Comparison of ENCODE assay signal across 11 cellular contexts in genomic region chr22:28951969-28952521, GRCh38.
A peak's percentile ranks its signal among the peaks of the same experiment; 100 is the strongest.
DNase-seq lines count a peak whose midpoint lies in the region; ATAC-seq and TF ChIP-seq lines count a peak whose summit lies in the region.
"Had no signal": no experiment of that assay in that cellular context is flagged by ENCODE, and none has a peak within 500 bp of the region (broad histone marks: within the 10 kb centered on the region; RNA-seq: fewer than 3 reads in every experiment).

No MANE protein-coding gene starts in this region.

- no TSS peak for BruUV-seq in IMR-90 (replicated peaks; lab: Mats Ljungman, UMichigan)

- H4K5ac ChIP-seq in IMR-90 (ENCODE audit: low read depth, low read length), result no peak overlapping the region

- H3K4ac ChIP-seq in IMR-90 (ENCODE audit: low read depth, low read length), result no peak overlapping the region

- H3K9me1 ChIP-seq in IMR-90 (ENCODE audit: insufficient read depth, low read length), result peaks cover 8% of the 10 kb centered on the region; the same call in 1 of the 2 replicates

- no peak overlapping the region for H2AK5ac ChIP-seq in IMR-90 (ENCODE audit: low read depth, low read length)

- H3K18ac ChIP-seq in IMR-90 (ENCODE audit: low read depth, low read length), result no peak overlapping the region; the same call in 1 of the 2 replicates

- H2BK15ac ChIP-seq in IMR-90 (ENCODE audit: low read depth, low read length), result no peak overlapping the region

- no peak overlapping the region for H2BK5ac ChIP-seq in IMR-90 (ENCODE audit: low read depth, low read length, poor library complexity, severe bottlenecking)

- 67% methylated on average over 1 of the region's 8 CpGs; no CpG with 5 or more reads in 1 of the 2 experiments for WGBS in IMR-90 (ENCODE audit: extremely low coverage in 2 of 2, insufficient read length in 1 of 2), 2 experiments
- WGBS in ectodermal cell, 2 experiments, result 66 to 68% methylated on average over 8 of the region's 8 CpGs

- H3K23ac ChIP-seq in IMR-90 (ENCODE audit: low read depth, low read length), result no peak overlapping the region

- peaks cover 2 to 45% of the 10 kb centered on the region in 2 experiments; a peak in 2 of 4 replicates for H3K79me1 ChIP-seq in IMR-90 (ENCODE audit: low read depth in 1 of 2, low read length in 2 of 2)

- H3K27me3 ChIP-seq in IMR-90 (ENCODE audit: control insufficient read depth, insufficient read depth, low read length) (no peaks in the 10 kb centered on the region), ectodermal cell (ENCODE audit: control insufficient read depth, insufficient read depth, low read length, poor library complexity, severe bottlenecking) (no peaks in the 10 kb centered on the region), tibial artery (no peaks in the 10 kb centered on the region)

- peak; percentile 28; the same call in 1 of the 2 replicates for TF ChIP-seq RAD21 in IMR-90 (IDR thresholded peaks at IDR 0.05; ENCODE audit: low read length)

- H3K9me3 ChIP-seq in IMR-90 (ENCODE audit: control insufficient read depth, insufficient read depth, low read length) (no peaks in the 10 kb centered on the region), ectodermal cell (ENCODE audit: control insufficient read depth, low read length) (no peaks in the 10 kb centered on the region), tibial artery (no peaks in the 10 kb centered on the region)

- H3K9ac ChIP-seq in IMR-90 (ENCODE audit: low read depth, low read length), result no peak overlapping the region

- no peak overlapping the region for H3K4me2 ChIP-seq in IMR-90 (ENCODE audit: low read depth, low read length)
- H3K4me2 ChIP-seq: PC-9 had no signal

- H3K4me1 ChIP-seq in IMR-90 (ENCODE audit: control insufficient read depth, insufficient read depth, low read length) (peaks cover 11% of the 10 kb centered on the region), ectodermal cell (ENCODE audit: control insufficient read depth, insufficient read depth, low read length) (peaks cover 44% of the 10 kb centered on the region), tibial artery (peaks cover 0 to 59% (median 20%) of the 10 kb centered on the region in 4 donors)

- H2BK120ac ChIP-seq in IMR-90 (ENCODE audit: low read depth, low read length), result no peak overlapping the region

- ATAC-seq in IMR-90 (ENCODE audit: low read depth) (peak; percentile 75), left lobe of liver (peak; percentile 35), HG03025 (IDR thresholded peaks at IDR 0.05; ENCODE audit: low FRiP score, unreplicated experiment) (no peak)
- ATAC-seq: activated CD4-positive, alpha-beta T cell treated with anti-CD3 and anti-CD28 coated beads for 36 hours had no signal

- DNase-seq in IMR-90 (peak; percentile 39), left lobe of liver (ENCODE audit: low spot score) (no peak), tibial artery (peak in 1 of 2 donors; percentile 65), HuH-7.5 (ENCODE audit: low spot score) (no peak), T1000 (lab: John Stamatoyannopoulos, UW) (no peak), ACHN (no peak)
- DNase-seq: activated CD4-positive, alpha-beta T cell treated with anti-CD3 and anti-CD28 coated beads for 36 hours; activated naive CD8-positive, alpha-beta T cell treated with anti-CD3 and anti-CD28 coated beads, Interleukin-2, amount 10 ng/mL, durations not matched to agents 7 days and 5 days had no signal

- no peak overlapping the region for H3K14ac ChIP-seq in IMR-90 (replicated peaks; ENCODE audit: low read depth, low read length)

- dilution Hi-C loops in IMR-90 (cut with HindIII; ENCODE audit: low sequenced_read_pairs, unreplicated experiment), result no loop called here

- H4K91ac ChIP-seq in IMR-90 (ENCODE audit: insufficient read depth, low read depth, low read length), result no peak overlapping the region

- H2AK9ac ChIP-seq in IMR-90 (replicated peaks; ENCODE audit: low read depth, low read length, poor library complexity), result no peak overlapping the region

- in situ Hi-C loops in IMR-90 (cut with MboI; ENCODE audit: low sequenced_read_pairs) (no loop called here), ACHN (cut with HindIII; ENCODE audit: low pct_ligation_motif_present, low pct_unique_long_range_greater_than_20kb, low sequenced_read_pairs) (no loop called here)

- TF ChIP-seq POLR2A in IMR-90 (IDR thresholded peaks at IDR 0.05; ENCODE audit: low read depth, low read length), result no peak

- CTCF ChIA-PET in IMR-90 (lab: Yijun Ruan, JAX), result interaction anchor here (0.5 to 0.6 kb wide), 2 partner anchors 96 to 252 kb away, joined by 3 read pairs; no protein-coding TSS in a partner anchor

- POLR2A ChIA-PET in IMR-90 (lab: Charles Lee; ENCODE audit: unreplicated experiment), result no interaction called here

- intact Hi-C loops in IMR-90 (cut with micrococcal nuclease) (loop anchor here (1.0 to 10.0 kb wide), 2 partner anchors 26 to 97 kb away; no protein-coding TSS in a partner anchor), tibial artery (cut with DNase I; ENCODE audit: low total_unique reads) (loop anchor here (5.0 to 10.0 kb wide), 3 partner anchors 67 to 95 kb away; partner anchors contain the start of gene ZNRF3)

- no peak overlapping the region; the same call in 1 of the 2 replicates for H3K27ac ChIP-seq in IMR-90 (ENCODE audit: insufficient read depth, low read length)
- H3K27ac ChIP-seq in ectodermal cell (ENCODE audit: insufficient read depth, low read depth, low read length, poor library complexity, severe bottlenecking), result peak overlapping the region; percentile 56
- H3K27ac ChIP-seq in tibial artery, result peak overlapping the region; percentile 32 to 45

- peaks cover 9% of the 10 kb centered on the region; the same call in 1 of the 2 replicates for H4K20me1 ChIP-seq in IMR-90 (ENCODE audit: insufficient read depth, low read length)

- TF ChIP-seq CTCF in IMR-90 (conservative IDR thresholded peaks at IDR 0.05; ENCODE audit: low read depth, low read length), result peak; percentile 32
- peak; percentile 40 to 42 for TF ChIP-seq CTCF in tibial artery (IDR thresholded peaks at IDR 0.05)

- no peak overlapping the region for H2BK20ac ChIP-seq in IMR-90 (ENCODE audit: low read depth, low read length)

- H4K8ac ChIP-seq in IMR-90 (ENCODE audit: low read depth in 2 of 2, low read length in 2 of 2), result no peak overlapping the region

- no peak overlapping the region for H2AFZ ChIP-seq in IMR-90 (replicated peaks; ENCODE audit: low read length, poor library complexity)
- H2AFZ ChIP-seq: PC-9 had no signal

- no peak overlapping the region for H3K56ac ChIP-seq in IMR-90 (ENCODE audit: extremely low read depth, insufficient read depth, low read length)

- no peak overlapping the region for H3K4me3 ChIP-seq in IMR-90 (ENCODE audit: insufficient read depth, low read depth, low read length)
- no peak overlapping the region for H3K4me3 ChIP-seq in ectodermal cell (ENCODE audit: insufficient read depth, low read depth, low read length)
- no peak overlapping the region for H3K4me3 ChIP-seq in tibial artery
- H3K4me3 ChIP-seq: PC-9 had no signal

- H3K36me3 ChIP-seq in IMR-90 (ENCODE audit: control insufficient read depth, insufficient read depth, low read length) (no peaks in the 10 kb centered on the region), ectodermal cell (ENCODE audit: control insufficient read depth, insufficient read depth, low read length) (no peaks in the 10 kb centered on the region), tibial artery (no peaks in the 10 kb centered on the region)

TF ChIP-seq in IMR-90, 13 proteins besides CTCF, POLR2A, EP300 and RAD21:
- TF ChIP-seq USF2 (IDR thresholded peaks at IDR 0.05; ENCODE audit: low read depth, low read length), result no peak
- TF ChIP-seq MAZ (IDR thresholded peaks at IDR 0.05; ENCODE audit: borderline replicate concordance, low read depth, low read length), result peak; percentile 48; the same call in 1 of the 2 replicates
